8 cellular contexts compared by ENCODE assay signal in the genomic region with DNA sequence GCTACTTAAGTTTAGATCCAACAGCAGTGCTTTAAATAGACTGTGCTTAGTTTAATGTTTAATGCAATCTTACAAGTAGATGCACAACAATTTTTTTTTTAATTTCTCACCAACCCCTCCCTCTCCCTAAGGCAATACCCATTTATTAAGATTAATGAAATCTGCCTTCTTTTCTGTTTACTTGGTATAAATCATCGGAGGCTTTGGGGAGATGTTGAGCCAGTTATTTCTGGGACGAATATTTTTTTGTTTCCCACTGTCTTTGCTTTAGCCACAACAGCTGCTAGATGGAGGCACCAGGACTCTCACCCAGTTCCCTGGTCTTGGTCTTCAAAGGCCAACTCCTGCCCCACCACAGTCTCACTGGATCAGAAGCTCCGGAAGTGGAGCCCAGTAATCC.
DNase-seq lines count a peak whose midpoint lies in the region; ATAC-seq and TF ChIP-seq lines count a peak whose summit lies in the region.

No MANE protein-coding gene starts in this region.

- no peak for DNase-seq in heart left ventricle
- no peak for DNase-seq in left cardiac atrium
- DNase-seq in brain microvascular endothelial cell: no peak
- no peak for DNase-seq in vagina (ENCODE audit: extremely low spot score in 2 of 2)
- no peak for DNase-seq in activated CD4-positive, CD25-positive, alpha-beta regulatory T cell treated with anti-CD3 and anti-CD28 coated beads, Interleukin-2, amount 50 U/mL, for 72 hours
- no peak for DNase-seq in GM10248 (ENCODE audit: extremely low spot score)
- DNase-seq in GF-D8 (lab: John Stamatoyannopoulos, UW): no peak

- no peak for TF ChIP-seq POLR2A in heart left ventricle (IDR thresholded peaks at IDR 0.05)
- no peak for TF ChIP-seq POLR2A in vagina (IDR thresholded peaks at IDR 0.05)

- peaks cover 9 to 62% (median 34%) of the 10 kb centered on the region in 12 donors for H3K4me1 ChIP-seq in heart left ventricle
- peaks cover 7% of the 10 kb centered on the region for H3K4me1 ChIP-seq in mesodermal cell (ENCODE audit: control insufficient read depth, insufficient read depth, low read length, poor library complexity, severe bottlenecking)
- H3K4me1 ChIP-seq in vagina: peaks cover 45% of the 10 kb centered on the region

- intact Hi-C loops in heart left ventricle (cut with DNase I): loop anchor here in 2 of 10 donors (5.0 to 10.0 kb wide), 2 partner anchors 36 to 163 kb away; no protein-coding TSS in a partner anchor
- intact Hi-C loops in left cardiac atrium (cut with DNase I): no loop called here
- intact Hi-C loops in vagina (cut with DNase I): no loop called here

- H3K9me3 ChIP-seq in heart left ventricle: no peaks in the 10 kb centered on the region
- no peaks in the 10 kb centered on the region for H3K9me3 ChIP-seq in mesodermal cell (ENCODE audit: control insufficient read depth, low read length)
- H3K9me3 ChIP-seq in vagina: no peaks in the 10 kb centered on the region

- in situ Hi-C loops in brain microvascular endothelial cell (cut with HindIII; ENCODE audit: low pct_ligation_motif_present, low sequenced_read_pairs): no loop called here

- H3K36me3 ChIP-seq in heart left ventricle: peaks cover 0 to 21% (median 0%) of the 10 kb centered on the region in 9 donors
- H3K36me3 ChIP-seq in brain microvascular endothelial cell (replicated peaks): no peaks in the 10 kb centered on the region
- H3K36me3 ChIP-seq in mesodermal cell (ENCODE audit: control insufficient read depth, insufficient read depth, low read length): peaks cover 18% of the 10 kb centered on the region
- no peaks in the 10 kb centered on the region for H3K36me3 ChIP-seq in vagina

- ATAC-seq in heart left ventricle (no peak), left cardiac atrium (no peak)

- H3K4me3 ChIP-seq in heart left ventricle (peak overlapping the region in 11 of 12 donors; percentile 22 to 65 (median 56)), brain microvascular endothelial cell (ENCODE audit: low read depth, low read length) (peak overlapping the region; percentile 52), mesodermal cell (ENCODE audit: extremely low read depth, insufficient read depth, low read length, poor library complexity, severe bottlenecking) (no peak overlapping the region), vagina (peak overlapping the region; percentile 45 to 52)

- H3K27ac ChIP-seq in heart left ventricle: peak overlapping the region; percentile 23 to 94 (median 82)
- H3K27ac ChIP-seq in brain microvascular endothelial cell: no peak overlapping the region
- H3K27ac ChIP-seq in mesodermal cell (ENCODE audit: low read depth, low read length, severe bottlenecking): peak overlapping the region; percentile 30
- peak overlapping the region; percentile 90 for H3K27ac ChIP-seq in vagina

- TF ChIP-seq CTCF in heart left ventricle (IDR thresholded peaks at IDR 0.05): no peak
- no peak for TF ChIP-seq CTCF in brain microvascular endothelial cell (IDR thresholded peaks at IDR 0.05; ENCODE audit: low read depth, low read length, missing control alignments)
- TF ChIP-seq CTCF in vagina (IDR thresholded peaks at IDR 0.05): no peak
- no peak for TF ChIP-seq CTCF in GM10248 (IDR thresholded peaks at IDR 0.05; ENCODE audit: control extremely low read depth, extremely low read depth, low read depth, missing control alignments)

- H3K27me3 ChIP-seq in heart left ventricle (no peaks in the 10 kb centered on the region), brain microvascular endothelial cell (replicated peaks) (no peaks in the 10 kb centered on the region), vagina (no peaks in the 10 kb centered on the region)

- CTCF ChIA-PET in GM10248 (lab: Yijun Ruan, JAX): interaction anchor here (1.1 to 1.8 kb wide), 5 partner anchors 12 to 614 kb away, joined by 3 to 6 read pairs (median 4); partner anchors contain the start of gene PLXNC1

- POLR2A ChIA-PET in GM10248 (lab: Yijun Ruan, JAX): interaction anchor here (0.7 kb wide), 1 partner anchor 54 kb away, joined by 3 read pairs; no protein-coding TSS in a partner anchor

- 34 to 55% (median 52%) methylated on average over 3 of the region's 3 CpGs for WGBS in heart left ventricle, 4 donors
- 78 to 100% methylated on average over 1 to 2 of the region's 3 CpGs for WGBS in mesodermal cell (ENCODE audit: insufficient coverage in 2 of 2), 2 experiments
